In genomic region chr6:41920921-41921711, GRCh38 we compare ENCODE assay signal across 7 cellular contexts. TPM values are rescaled to one million over a fixed set of nuclear protein-coding genes. Genes with fewer than 3 reads are reported as not detected.
DNase-seq lines count a peak whose midpoint lies in the region; ATAC-seq, FAIRE-seq and TF ChIP-seq lines count a peak whose summit lies in the region.

A gene with protein sequence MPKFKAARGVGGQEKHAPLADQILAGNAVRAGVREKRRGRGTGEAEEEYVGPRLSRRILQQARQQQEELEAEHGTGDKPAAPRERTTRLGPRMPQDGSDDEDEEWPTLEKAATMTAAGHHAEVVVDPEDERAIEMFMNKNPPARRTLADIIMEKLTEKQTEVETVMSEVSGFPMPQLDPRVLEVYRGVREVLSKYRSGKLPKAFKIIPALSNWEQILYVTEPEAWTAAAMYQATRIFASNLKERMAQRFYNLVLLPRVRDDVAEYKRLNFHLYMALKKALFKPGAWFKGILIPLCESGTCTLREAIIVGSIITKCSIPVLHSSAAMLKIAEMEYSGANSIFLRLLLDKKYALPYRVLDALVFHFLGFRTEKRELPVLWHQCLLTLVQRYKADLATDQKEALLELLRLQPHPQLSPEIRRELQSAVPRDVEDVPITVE (plus strand): TSS chr6:41921499. CDS start chr6:41921563, 64 bp downstream.
A gene with protein sequence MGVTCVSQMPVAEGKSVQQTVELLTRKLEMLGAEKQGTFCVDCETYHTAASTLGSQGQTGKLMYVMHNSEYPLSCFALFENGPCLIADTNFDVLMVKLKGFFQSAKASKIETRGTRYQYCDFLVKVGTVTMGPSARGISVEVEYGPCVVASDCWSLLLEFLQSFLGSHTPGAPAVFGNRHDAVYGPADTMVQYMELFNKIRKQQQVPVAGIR (minus strand): TSS chr6:41921139. CDS start chr6:41921018, 121 bp downstream.

- H2AFZ ChIP-seq in astrocyte (ENCODE audit: low read depth, low read length), result peak within 1 kb of the TSS; percentile 91

- peak within 1 kb of the TSS; percentile 99 for H3K4me3 Mint-ChIP-seq in T-helper 2 cell treated with Interferon-gamma antibody and Interleukin-4, amounts not matched to agents 5 μg/mL and 100 μg/mL, for 36 hours
- peak within 1 kb of the TSS; percentile 100 for H3K4me3 Mint-ChIP-seq in astrocyte (ENCODE audit: unreplicated experiment)

- peak within 1 kb of the TSS; percentile 94 for H3K9ac ChIP-seq in astrocyte (ENCODE audit: low read length)

- no peaks in the 10 kb centered on the region for H3K9me3 Mint-ChIP-seq in T-helper 2 cell treated with Interferon-gamma antibody and Interleukin-4, amounts not matched to agents 5 μg/mL and 100 μg/mL, for 36 hours
- no peaks in the 10 kb centered on the region for H3K9me3 Mint-ChIP-seq in astrocyte (ENCODE audit: unreplicated experiment)

- peak within 1 kb of the TSS; percentile 98 for H3K27ac Mint-ChIP-seq in T-helper 2 cell treated with Interferon-gamma antibody and Interleukin-4, amounts not matched to agents 5 μg/mL and 100 μg/mL, for 36 hours
- H3K27ac Mint-ChIP-seq in astrocyte (ENCODE audit: unreplicated experiment), result peak within 1 kb of the TSS; percentile 100

- peaks cover 30% of the 10 kb centered on the region for H3K4me1 ChIP-seq in astrocyte (ENCODE audit: insufficient read depth, low read length)

- peak; percentile 86 for TF ChIP-seq CTCF in astrocyte (IDR thresholded peaks at IDR 0.05; ENCODE audit: insufficient read depth, low read depth, low read length)

- H3K79me2 ChIP-seq in astrocyte (ENCODE audit: insufficient read depth, low read length), result peaks cover 67% of the 10 kb centered on the region

- peaks cover 10% of the 10 kb centered on the region for H3K36me3 ChIP-seq in astrocyte (ENCODE audit: insufficient read depth, low read length)

- peak within 1 kb of the TSS; percentile 100 for H3K27ac ChIP-seq in astrocyte (ENCODE audit: low read depth, low read length)

- peak within 1 kb of the TSS; percentile 86 for H3K4me2 ChIP-seq in astrocyte (ENCODE audit: low read length)

- H3K27me3 Mint-ChIP-seq in T-helper 2 cell treated with Interferon-gamma antibody and Interleukin-4, amounts not matched to agents 5 μg/mL and 100 μg/mL, for 36 hours (ENCODE audit: low read depth), result no peaks in the 10 kb centered on the region
- no peaks in the 10 kb centered on the region for H3K27me3 Mint-ChIP-seq in astrocyte (ENCODE audit: low read depth, unreplicated experiment)

- ATAC-seq in GM18505 (IDR thresholded peaks at IDR 0.05; ENCODE audit: unreplicated experiment), result peak; percentile 92
- ATAC-seq in HG02973 (IDR thresholded peaks at IDR 0.05; ENCODE audit: unreplicated experiment), result peak; percentile 70

- FAIRE-seq in astrocyte (lab: Jason Lieb, UNC), result no peak

- H3K9me3 ChIP-seq in astrocyte (ENCODE audit: insufficient read depth, low read depth, low read length), result no peaks in the 10 kb centered on the region

- H4K20me1 ChIP-seq in astrocyte (ENCODE audit: insufficient read depth, low read length), result peaks cover 26% of the 10 kb centered on the region

- peak within 1 kb of the TSS; percentile 93 for H3K4me3 ChIP-seq in astrocyte (ENCODE audit: insufficient read depth, low read depth, low read length)

- TF ChIP-seq POLR2A in GM18505 (IDR thresholded peaks at IDR 0.05; ENCODE audit: borderline replicate concordance, extremely low read depth, insufficient read depth, insufficient read length), result peak; percentile 10

- peaks cover 35% of the 10 kb centered on the region for H3K36me3 Mint-ChIP-seq in T-helper 2 cell treated with Interferon-gamma antibody and Interleukin-4, amounts not matched to agents 5 μg/mL and 100 μg/mL, for 36 hours (ENCODE audit: low read depth)
- peaks cover 11% of the 10 kb centered on the region for H3K36me3 Mint-ChIP-seq in astrocyte (ENCODE audit: low read depth, unreplicated experiment)

- H3K4me1 Mint-ChIP-seq in T-helper 2 cell treated with Interferon-gamma antibody and Interleukin-4, amounts not matched to agents 5 μg/mL and 100 μg/mL, for 36 hours (ENCODE audit: low read depth), result peaks cover 37% of the 10 kb centered on the region
- peaks cover 37% of the 10 kb centered on the region for H3K4me1 Mint-ChIP-seq in astrocyte (ENCODE audit: low read depth, unreplicated experiment)

- no peaks in the 10 kb centered on the region for H3K27me3 ChIP-seq in astrocyte (ENCODE audit: insufficient read depth, low read length)

- DNase-seq in NCI-H1930 (lab: John Stamatoyannopoulos, UW), result peak; percentile 81 to 94
- DNase-seq in T-helper 2 cell treated with Interferon-gamma antibody and Interleukin-4, amounts not matched to agents 5 μg/mL and 100 μg/mL, for 36 hours (ENCODE audit: low spot score), result peak; percentile 92
- DNase-seq in astrocyte (ENCODE audit: low read depth), result peak; percentile 91
- DNase-seq in hepatic stellate cell (ENCODE audit: low spot score), result peak; percentile 96
- DNase-seq in renal cortical epithelial cell (ENCODE audit: low read depth), result peak; percentile 96

RNA-seq across cellular contexts. Expression of the first gene that starts in this region (rescaled TPM):
- total RNA-seq in astrocyte (41.2 and 43.1 TPM in 2 replicates), renal cortical epithelial cell (12.5 and 31.4 TPM in 2 replicates)

RNA-seq across cellular contexts. Expression of the second gene that starts in this region (rescaled TPM):
- total RNA-seq in astrocyte, result 27.1 and 28.9 TPM in 2 replicates
- 39.2 and 42.5 TPM in 2 replicates for total RNA-seq in renal cortical epithelial cell

Comparison
In these comparisons a context has a peak if more than half of its experiments do, and no peak if none do; other contexts are left out.
1. Peak in every context shown above with its lines: DNase-seq, ATAC-seq, H3K4me3 ChIP-seq and H3K27ac ChIP-seq.